ENCODE assay signal across 8 cellular contexts in genomic region chr1:94854458-94855306, GRCh38. TPM values are rescaled to one million over a fixed set of nuclear protein-coding genes. Genes with fewer than 3 reads are reported as not detected.
DNase-seq lines count a peak whose midpoint lies in the region; ATAC-seq and TF ChIP-seq lines count a peak whose summit lies in the region.

No MANE protein-coding gene starts in this region.

- no peaks in the 10 kb centered on the region for H3K9me2 ChIP-seq in SK-N-SH

- H3K27ac ChIP-seq in SK-N-SH (ENCODE audit: low read depth in 2 of 2, low read length in 1 of 2), result peak overlapping the region; percentile 78 to 93
- peak overlapping the region in 10 of 12 donors; percentile 12 to 79 (median 70) for H3K27ac ChIP-seq in heart left ventricle
- no peak overlapping the region for H3K27ac ChIP-seq in parathyroid adenoma
- H3K27ac ChIP-seq in transverse colon, result peak overlapping the region; percentile 73 to 87 (median 82)

- 8% methylated on average over 16 of the region's 21 CpGs for WGBS in SK-N-SH (ENCODE audit: low lambda C conversion rate)
- 14 to 19% (median 17%) methylated on average over 16 to 21 of the region's 21 CpGs for WGBS in heart left ventricle, 4 donors
- WGBS in transverse colon (ENCODE audit: low coverage in 1 of 2), 2 donors, result 0 to 33% methylated on average over 4 to 12 of the region's 21 CpGs

- peak; percentile 93 for TF ChIP-seq RAD21 in SK-N-SH (IDR thresholded peaks at IDR 0.05; ENCODE audit: low read length)

- H3K4me3 Mint-ChIP-seq in HFFc6, result no peak overlapping the region

- in situ Hi-C loops in transverse colon (cut with MboI; ENCODE audit: low pct_ligation_motif_present in 1 of 4, low pct_unique_long_range_greater_than_20kb in 1 of 4, low sequenced_read_pairs in 3 of 4), result loop anchor here (5.0 to 25.0 kb wide), 3 partner anchors 188 to 383 kb away; partner anchors contain the start of gene RWDD3 (in 3 of the 4)

- H3F3A ChIP-seq in SK-N-SH (replicated peaks; ENCODE audit: insufficient read depth), result peaks cover 17% of the 10 kb centered on the region

- H3K27me3 ChIP-seq in SK-N-SH (ENCODE audit: insufficient read depth), result no peaks in the 10 kb centered on the region
- H3K27me3 ChIP-seq in heart left ventricle, result no peaks in the 10 kb centered on the region
- no peaks in the 10 kb centered on the region for H3K27me3 ChIP-seq in parathyroid adenoma (ENCODE audit: control insufficient read depth, insufficient read depth, low read length)
- no peaks in the 10 kb centered on the region for H3K27me3 ChIP-seq in transverse colon

- intact Hi-C loops in heart left ventricle (cut with DNase I) (loop anchor here (1.0 to 10.0 kb wide), 10 partner anchors 60 to 380 kb away; partner anchors contain the start of genes CNN3 (in 7 of the 10) and RWDD3 (in 1 of the 10)), transverse colon (cut with DNase I; ENCODE audit: low total_unique reads) (loop anchor here (2.0 kb wide), 2 partner anchors 72 to 188 kb away; partner anchors contain the start of gene CNN3)

- H3K36me3 ChIP-seq in SK-N-SH (replicated peaks in 1 of 2; ENCODE audit: control insufficient read depth in 1 of 2, insufficient read depth in 2 of 2, low read length in 1 of 2) (no peaks in the 10 kb centered on the region), heart left ventricle (no peaks in the 10 kb centered on the region), parathyroid adenoma (ENCODE audit: control insufficient read depth, insufficient read depth, low read length) (no peaks in the 10 kb centered on the region), transverse colon (no peaks in the 10 kb centered on the region)

- H3K27me3 Mint-ChIP-seq in HFFc6 (ENCODE audit: insufficient read depth), result no peaks in the 10 kb centered on the region

- H2AFZ ChIP-seq in SK-N-SH (ENCODE audit: low read depth) (peak overlapping the region; percentile 54; the same call in 1 of the 2 replicates), parathyroid adenoma (peak overlapping the region; percentile 68)

- TF ChIP-seq EP300 in SK-N-SH (IDR thresholded peaks at IDR 0.05; ENCODE audit: borderline replicate concordance in 1 of 2, low read depth in 1 of 2, low read length in 1 of 2), result peak in 1 of 2 experiments; percentile 78; a peak in 2 of 4 replicates
- no peak for TF ChIP-seq EP300 in transverse colon (IDR thresholded peaks at IDR 0.05; ENCODE audit: low read depth)

- TF ChIP-seq CTCF in HFFc6 (IDR thresholded peaks at IDR 0.05) (peak; percentile 93), SK-N-SH (IDR thresholded peaks at IDR 0.05) (peak; percentile 93), heart left ventricle (IDR thresholded peaks at IDR 0.05) (peak; percentile 79 to 97 (median 90)), parathyroid adenoma (IDR thresholded peaks at IDR 0.05) (peak; percentile 74), transverse colon (IDR thresholded peaks at IDR 0.05) (peak; percentile 82 to 97 (median 87))

- no peaks in the 10 kb centered on the region for H3K9me3 Mint-ChIP-seq in HFFc6

- H3K4me1 Mint-ChIP-seq in HFFc6 (ENCODE audit: low read depth), result peaks cover 12% of the 10 kb centered on the region; the same call in 1 of the 2 replicates

- peak; percentile 89 to 95 (median 94) for ATAC-seq in heart left ventricle

- CTCF ChIA-PET in SK-N-SH (lab: Yijun Ruan, JAX), result interaction anchor here (0.6 to 15.1 kb wide), 78 partner anchors 10 to 459 kb away, joined by 3 to 186 read pairs (median 5); partner anchors contain the start of genes CNN3, RWDD3, SLC44A3 and TLCD4

- H4K20me1 ChIP-seq in SK-N-SH (ENCODE audit: insufficient read depth), result no peaks in the 10 kb centered on the region

- POLR2A ChIA-PET in SK-N-SH (lab: Yijun Ruan, JAX), result interaction anchor here (1.0 to 2.2 kb wide), 5 partner anchors 70 to 379 kb away, joined by 3 to 12 read pairs (median 5); partner anchors contain the start of genes CNN3 and RWDD3

- H3K79me2 ChIP-seq in SK-N-SH (ENCODE audit: insufficient read depth) (no peaks in the 10 kb centered on the region), parathyroid adenoma (no peaks in the 10 kb centered on the region)

- H3K9me3 ChIP-seq in SK-N-SH (no peaks in the 10 kb centered on the region), heart left ventricle (no peaks in the 10 kb centered on the region), parathyroid adenoma (ENCODE audit: control insufficient read depth, low read length) (no peaks in the 10 kb centered on the region), transverse colon (no peaks in the 10 kb centered on the region)

- H3K4me3 ChIP-seq in GM08714 (ENCODE audit: low read length) (peak overlapping the region; percentile 42; the same call in 1 of the 2 replicates), SK-N-SH (ENCODE audit: low read depth in 2 of 2, low read length in 1 of 2) (peak overlapping the region; percentile 49 to 60), heart left ventricle (peak overlapping the region in 11 of 12 donors; percentile 10 to 59 (median 50)), parathyroid adenoma (ENCODE audit: low read depth, low read length) (peak overlapping the region; percentile 34), transverse colon (peak overlapping the region in 3 of 4 donors; percentile 23 to 48 (median 26))

- H3K9ac ChIP-seq in SK-N-SH (peak overlapping the region; percentile 74), parathyroid adenoma (no peak overlapping the region)

- H3K27ac Mint-ChIP-seq in HFFc6, result no peak overlapping the region

- DNase-seq in HFFc6 (peak; percentile 92), MV-4-11 (lab: John Stamatoyannopoulos, UW) (peak; percentile 69), SK-N-SH (peak; percentile 89), heart left ventricle (peak; percentile 84 to 90 (median 87)), transverse colon (peak; percentile 88)
- DNase-seq in activated naive CD8-positive, alpha-beta T cell treated with anti-CD3 and anti-CD28 coated beads, Interleukin-2, amount 50 U/mL, for 16 hours (ENCODE audit: low read depth, low spot score), result peak; percentile 56

- no peaks in the 10 kb centered on the region for H3K36me3 Mint-ChIP-seq in HFFc6 (ENCODE audit: low read depth)

- TF ChIP-seq POLR2A in heart left ventricle (IDR thresholded peaks at IDR 0.05) (peak in 1 of 2 donors; percentile 27), transverse colon (IDR thresholded peaks at IDR 0.05) (no peak)

- H3K4me2 ChIP-seq in SK-N-SH, result peak overlapping the region; percentile 77
- peak overlapping the region; percentile 64 for H3K4me2 ChIP-seq in parathyroid adenoma (ENCODE audit: low read length)

- peaks cover 11 to 17% of the 10 kb centered on the region in 2 experiments; a peak in 3 of 4 replicates for H3K4me1 ChIP-seq in SK-N-SH (ENCODE audit: control insufficient read depth in 1 of 2, insufficient read depth in 2 of 2, low read depth in 1 of 2, low read length in 1 of 2)
- peaks cover 0 to 43% (median 17%) of the 10 kb centered on the region in 12 donors for H3K4me1 ChIP-seq in heart left ventricle
- no peaks in the 10 kb centered on the region for H3K4me1 ChIP-seq in parathyroid adenoma
- H3K4me1 ChIP-seq in transverse colon, result peaks cover 4 to 24% (median 14%) of the 10 kb centered on the region in 4 donors

TF ChIP-seq in SK-N-SH, 30 proteins besides CTCF, POLR2A, EP300 and RAD21 (continues in another document):
- TF ChIP-seq PBX3 (IDR thresholded peaks at IDR 0.05), result peak; percentile 87
- peak; percentile 98 for TF ChIP-seq SMC3 (IDR thresholded peaks at IDR 0.05; ENCODE audit: low read depth, low read length)
- TF ChIP-seq USF1 (IDR thresholded peaks at IDR 0.05; ENCODE audit: borderline replicate concordance, low read depth), result peak; percentile 83; the same call in 1 of the 2 replicates
- no peak for TF ChIP-seq IRF3 (IDR thresholded peaks at IDR 0.05; ENCODE audit: low read depth, low read length)
- peak; percentile 33 for TF ChIP-seq CHD2 (IDR thresholded peaks at IDR 0.05; ENCODE audit: low read length, partially characterized antibody)
- TF ChIP-seq FOXM1 (IDR thresholded peaks at IDR 0.05; ENCODE audit: low read depth), result 0 out of 2 replicates have a peak, but pooled peaks have one; percentile 15
- no peak for TF ChIP-seq ELF1 (IDR thresholded peaks at IDR 0.05)
- peak; percentile 68; the same call in 1 of the 2 replicates for TF ChIP-seq SIN3A (IDR thresholded peaks at IDR 0.05; ENCODE audit: borderline replicate concordance, low read depth, low read length)

RNA-seq across cellular contexts. Expression of gene SLC44A3, which starts 34.5 kb away (rescaled TPM):
- 1 to 10 TPM in 2 of 6 experiments, under 1 TPM in 4; 0.62 to 1.8 (median 0.73) TPM for total RNA-seq in HFFc6 (2021; fragmentation: NEBNext Ultra II Directional; extraction: Animal tissue kit (Norgen Biotek cat#: 25700))
- polyA plus RNA-seq in SK-N-SH (2012; rRNA removed) (2.6 and 4.4 TPM in 2 replicates), heart left ventricle (1 to 10 TPM; 1.3 to 1.4 TPM)
- polyA plus RNA-seq in SK-N-SH (2012; cell fraction: cytosol; rRNA removed), result 3.8 and 4.0 TPM in 2 replicates
- polyA plus RNA-seq in SK-N-SH (2012; cell fraction: nucleus; rRNA removed), result 2.8 and 4.4 TPM in 2 replicates
- total RNA-seq in heart left ventricle (1 to 10 TPM; 2.7 to 8.8 (median 5.9) TPM), transverse colon (10 to 100 TPM; 20.6 to 60.5 (median 41.8) TPM)
